In the genomic region with DNA sequence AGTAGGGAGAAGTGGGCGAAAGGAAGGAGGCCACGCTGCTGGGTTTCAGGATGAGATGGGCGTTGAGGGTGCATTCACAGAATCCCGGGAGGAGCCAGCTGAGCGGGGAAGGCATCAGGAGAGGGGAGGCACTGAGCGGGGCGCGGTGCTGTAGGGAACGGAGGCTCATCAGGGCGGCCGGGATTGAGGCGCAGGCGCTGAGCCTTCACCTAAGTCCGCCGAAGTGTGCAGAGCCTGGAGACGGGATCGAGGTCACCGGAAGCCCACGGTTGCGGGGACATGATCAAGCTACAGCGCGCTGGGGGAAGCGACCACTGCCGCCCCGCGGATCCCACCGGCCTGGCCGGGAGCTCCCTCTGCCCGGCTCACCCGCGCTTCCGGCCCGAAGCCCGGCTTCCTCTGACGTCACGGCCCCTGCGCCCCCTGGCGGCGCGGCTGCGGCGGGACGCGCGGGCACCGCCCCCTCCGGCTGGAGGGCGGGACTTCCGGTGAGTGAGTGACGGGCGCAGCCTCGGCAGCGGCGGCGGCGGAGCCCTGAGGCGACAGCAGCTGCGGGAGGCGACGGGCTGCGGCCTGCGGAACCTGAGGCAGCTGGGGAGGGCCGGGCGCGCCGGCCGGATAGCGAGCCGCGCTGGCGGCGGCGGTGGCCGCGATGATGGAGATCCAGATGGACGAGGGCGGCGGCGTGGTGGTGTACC, we compare ENCODE assay signal across 8 cellular contexts. TPM values are rescaled to one million over a fixed set of nuclear protein-coding genes. Genes with fewer than 3 reads are reported as not detected.
A peak's percentile ranks its signal among the peaks of the same experiment; 100 is the strongest.
DNase-seq lines count a peak whose midpoint lies in the region; ATAC-seq and TF ChIP-seq lines count a peak whose summit lies in the region.

A gene with protein sequence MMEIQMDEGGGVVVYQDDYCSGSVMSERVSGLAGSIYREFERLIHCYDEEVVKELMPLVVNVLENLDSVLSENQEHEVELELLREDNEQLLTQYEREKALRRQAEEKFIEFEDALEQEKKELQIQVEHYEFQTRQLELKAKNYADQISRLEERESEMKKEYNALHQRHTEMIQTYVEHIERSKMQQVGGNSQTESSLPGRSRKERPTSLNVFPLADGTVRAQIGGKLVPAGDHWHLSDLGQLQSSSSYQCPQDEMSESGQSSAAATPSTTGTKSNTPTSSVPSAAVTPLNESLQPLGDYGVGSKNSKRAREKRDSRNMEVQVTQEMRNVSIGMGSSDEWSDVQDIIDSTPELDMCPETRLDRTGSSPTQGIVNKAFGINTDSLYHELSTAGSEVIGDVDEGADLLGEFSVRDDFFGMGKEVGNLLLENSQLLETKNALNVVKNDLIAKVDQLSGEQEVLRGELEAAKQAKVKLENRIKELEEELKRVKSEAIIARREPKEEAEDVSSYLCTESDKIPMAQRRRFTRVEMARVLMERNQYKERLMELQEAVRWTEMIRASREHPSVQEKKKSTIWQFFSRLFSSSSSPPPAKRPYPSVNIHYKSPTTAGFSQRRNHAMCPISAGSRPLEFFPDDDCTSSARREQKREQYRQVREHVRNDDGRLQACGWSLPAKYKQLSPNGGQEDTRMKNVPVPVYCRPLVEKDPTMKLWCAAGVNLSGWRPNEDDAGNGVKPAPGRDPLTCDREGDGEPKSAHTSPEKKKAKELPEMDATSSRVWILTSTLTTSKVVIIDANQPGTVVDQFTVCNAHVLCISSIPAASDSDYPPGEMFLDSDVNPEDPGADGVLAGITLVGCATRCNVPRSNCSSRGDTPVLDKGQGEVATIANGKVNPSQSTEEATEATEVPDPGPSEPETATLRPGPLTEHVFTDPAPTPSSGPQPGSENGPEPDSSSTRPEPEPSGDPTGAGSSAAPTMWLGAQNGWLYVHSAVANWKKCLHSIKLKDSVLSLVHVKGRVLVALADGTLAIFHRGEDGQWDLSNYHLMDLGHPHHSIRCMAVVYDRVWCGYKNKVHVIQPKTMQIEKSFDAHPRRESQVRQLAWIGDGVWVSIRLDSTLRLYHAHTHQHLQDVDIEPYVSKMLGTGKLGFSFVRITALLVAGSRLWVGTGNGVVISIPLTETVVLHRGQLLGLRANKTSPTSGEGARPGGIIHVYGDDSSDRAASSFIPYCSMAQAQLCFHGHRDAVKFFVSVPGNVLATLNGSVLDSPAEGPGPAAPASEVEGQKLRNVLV (N-terminal part only) (plus strand): TSS at position 508 of the 698 bp plus-strand sequence. CDS start 145 bp downstream, at position 653.

- peak within 1 kb of the TSS; percentile 85 for H3K9ac ChIP-seq in rectal smooth muscle tissue (ENCODE audit: low read length)

- H3K27ac ChIP-seq in angular gyrus (ENCODE audit: low read depth, low read length) (peak within 1 kb of the TSS; percentile 87), right cardiac atrium (ENCODE audit: low read length) (peak within 1 kb of the TSS; percentile 94), rectal smooth muscle tissue (ENCODE audit: low read depth, low read length) (peak within 1 kb of the TSS; percentile 91), vagina (peak within 1 kb of the TSS; percentile 82)

- DNase-seq in NCI-H146 treated with DMSO at 0.1 percent for 48 hours (lab: John Stamatoyannopoulos, UW; ENCODE audit: unreplicated experiment) (peak; percentile 81), T-helper 2 cell (peak; percentile 89 to 96 (median 92)), right cardiac atrium (peak; percentile 88 to 97 (median 96)), vagina (ENCODE audit: extremely low spot score in 2 of 2) (peak in 1 of 2 donors; percentile 91)

- TF ChIP-seq POLR2A in vagina (IDR thresholded peaks at IDR 0.05), result peak; percentile 22 to 90

- no peaks in the 10 kb centered on the region for H3K27me3 ChIP-seq in right cardiac atrium (ENCODE audit: control insufficient read depth, insufficient read depth)
- H3K27me3 ChIP-seq in rectal smooth muscle tissue (ENCODE audit: control insufficient read depth, insufficient read depth, low read length), result no peaks in the 10 kb centered on the region
- no peaks in the 10 kb centered on the region for H3K27me3 ChIP-seq in vagina

- ATAC-seq in GM18498 (IDR thresholded peaks at IDR 0.05; ENCODE audit: unreplicated experiment) (peak; percentile 91), HG02884 (IDR thresholded peaks at IDR 0.05; ENCODE audit: unreplicated experiment) (peak; percentile 72), right cardiac atrium (peak; percentile 93 to 95)

- H3K4me1 ChIP-seq in right cardiac atrium (ENCODE audit: control insufficient read depth, insufficient read depth, low read length) (peaks cover 3% of the 10 kb centered on the region), rectal smooth muscle tissue (ENCODE audit: control insufficient read depth, insufficient read depth, low read length) (peaks cover 12% of the 10 kb centered on the region), vagina (peaks cover 40% of the 10 kb centered on the region)

- H3K9me3 ChIP-seq in right cardiac atrium (ENCODE audit: control insufficient read depth, low read length) (no peaks in the 10 kb centered on the region), vagina (no peaks in the 10 kb centered on the region)

- H3K36me3 ChIP-seq in rectal smooth muscle tissue (ENCODE audit: control insufficient read depth, insufficient read depth, low read length) (peaks cover 1% of the 10 kb centered on the region), vagina (no peaks in the 10 kb centered on the region)

- H3K4me3 ChIP-seq in right cardiac atrium (ENCODE audit: low read length), result peak within 1 kb of the TSS; percentile 63
- H3K4me3 ChIP-seq in rectal smooth muscle tissue (ENCODE audit: low read length), result peak within 1 kb of the TSS; percentile 94
- H3K4me3 ChIP-seq in vagina, result peak within 1 kb of the TSS; percentile 76 to 94

- WGBS in right cardiac atrium, result under 1% methylated on average over 79 of the region's 79 CpGs

- peak; percentile 94 to 98 (median 95) for TF ChIP-seq CTCF in vagina (IDR thresholded peaks at IDR 0.05)

- intact Hi-C loops in right cardiac atrium (cut with DNase I), result no loop called here
- intact Hi-C loops in vagina (cut with DNase I), result loop anchor here (5.0 to 10.0 kb wide), 3 partner anchors 66 to 281 kb away; a partner anchor contains a TSS

RNA-seq across cellular contexts. Expression of the gene that starts here (rescaled TPM):
- total RNA-seq in right cardiac atrium (10 to 100 TPM; 71.1 to 87.6 (median 79.8) TPM), vagina (44.9 TPM)
- polyA plus RNA-seq in right cardiac atrium, result 69.3 TPM
